27 cellular contexts compared by ENCODE assay signal in genomic region chr17:32709562-32709961, GRCh38.
"Had no signal": no experiment of that assay in that cellular context is flagged by ENCODE, and none has a peak within 500 bp of the region (broad histone marks: within the 10 kb centered on the region; RNA-seq: fewer than 3 reads in every experiment).

No MANE protein-coding gene starts in this region.

- H3K27ac Mint-ChIP-seq: natural killer cell treated with Interleukin-12 subunit alpha and Interleukin-12 subunit beta and Interleukin-15 and Interleukin-18, amount 100 ng/mL, for 72 hours; nephron progenitor cell; stimulated activated effector memory CD8-positive, alpha-beta T cell treated with anti-CD3 and anti-CD28 coated beads, Interleukin-12 subunit alpha, Interleukin-12 subunit beta, amount 100 ng/mL, for 72 hours; stimulated activated naive B cell treated with anti-CD40 and anti-IgM and Interleukin-4, amounts not matched to agents 10 μg/mL and 1 μg/mL and 100 μg/mL, for 72 hours; stimulated activated naive CD8-positive, alpha-beta T cell treated with anti-CD3 and anti-CD28 coated beads, Interleukin-15, Interleukin-2, amounts not matched to agents 100 ng/mL and 50 ng/mL, for 24 hours had no signal

- ATAC-seq: natural killer cell treated with Interleukin-12 subunit alpha and Interleukin-12 subunit beta and Interleukin-15 and Interleukin-18, amount 100 ng/mL, for 72 hours; psoas muscle; right cardiac atrium; right lobe of liver; stimulated activated effector memory CD8-positive, alpha-beta T cell treated with anti-CD3 and anti-CD28 coated beads, Interleukin-12 subunit alpha, Interleukin-12 subunit beta, amount 100 ng/mL, for 72 hours; stimulated activated naive B cell treated with anti-CD40 and anti-IgM and Interleukin-4, amounts not matched to agents 10 μg/mL and 1 μg/mL and 100 μg/mL, for 72 hours had no signal

- H3K36me3 Mint-ChIP-seq: natural killer cell treated with Interleukin-12 subunit alpha and Interleukin-12 subunit beta and Interleukin-15 and Interleukin-18, amount 100 ng/mL, for 72 hours had no signal

- H3K4me1 Mint-ChIP-seq: nephron progenitor cell; neural crest cell; stimulated activated effector memory CD8-positive, alpha-beta T cell treated with anti-CD3 and anti-CD28 coated beads, Interleukin-12 subunit alpha, Interleukin-12 subunit beta, amount 100 ng/mL, for 72 hours; stimulated activated naive B cell treated with anti-CD40 and anti-IgM and Interleukin-4, amounts not matched to agents 10 μg/mL and 1 μg/mL and 100 μg/mL, for 72 hours had no signal

- H3K9me3 Mint-ChIP-seq: natural killer cell treated with Interleukin-12 subunit alpha and Interleukin-12 subunit beta and Interleukin-15 and Interleukin-18, amount 100 ng/mL, for 72 hours; stimulated activated effector memory CD8-positive, alpha-beta T cell treated with anti-CD3 and anti-CD28 coated beads, Interleukin-12 subunit alpha, Interleukin-12 subunit beta, amount 100 ng/mL, for 72 hours; stimulated activated naive B cell treated with anti-CD40 and anti-IgM and Interleukin-4, amounts not matched to agents 10 μg/mL and 1 μg/mL and 100 μg/mL, for 72 hours; stimulated activated naive CD8-positive, alpha-beta T cell treated with anti-CD3 and anti-CD28 coated beads, Interleukin-15, Interleukin-2, amounts not matched to agents 100 ng/mL and 50 ng/mL, for 24 hours had no signal

- H3K4me3 Mint-ChIP-seq: natural killer cell treated with Interleukin-12 subunit alpha and Interleukin-12 subunit beta and Interleukin-15 and Interleukin-18, amount 100 ng/mL, for 72 hours; nephron progenitor cell; neural crest cell; stimulated activated effector memory CD8-positive, alpha-beta T cell treated with anti-CD3 and anti-CD28 coated beads, Interleukin-12 subunit alpha, Interleukin-12 subunit beta, amount 100 ng/mL, for 72 hours; stimulated activated naive B cell treated with anti-CD40 and anti-IgM and Interleukin-4, amounts not matched to agents 10 μg/mL and 1 μg/mL and 100 μg/mL, for 72 hours; stimulated activated naive CD8-positive, alpha-beta T cell treated with anti-CD3 and anti-CD28 coated beads, Interleukin-15, Interleukin-2, amounts not matched to agents 100 ng/mL and 50 ng/mL, for 24 hours had no signal

- H3K27me3 Mint-ChIP-seq: progenitor cell of endocrine pancreas; stimulated activated naive B cell treated with anti-CD40 and anti-IgM and Interleukin-4, amounts not matched to agents 10 μg/mL and 1 μg/mL and 100 μg/mL, for 72 hours; stimulated activated naive CD8-positive, alpha-beta T cell treated with anti-CD3 and anti-CD28 coated beads, Interleukin-15, Interleukin-2, amounts not matched to agents 100 ng/mL and 50 ng/mL, for 24 hours had no signal

- DNase-seq: nephron progenitor cell; nucleus accumbens; posterior cingulate gyrus; psoas muscle; right cardiac atrium; right lobe of liver; sigmoid colon; small intestine; stimulated activated CD4-positive, alpha-beta T cell treated with anti-CD3 and anti-CD28 coated beads, Interleukin-15, amount 100 ng/mL, for 24 hours; stimulated activated CD4-positive, alpha-beta T cell treated with anti-CD3 and anti-CD28 coated beads, Interleukin-2, amount 100 ng/mL, for 24 hours; stimulated activated CD4-positive, alpha-beta T cell treated with anti-CD3 and anti-CD28 coated beads, Interleukin-2, amount 100 ng/mL, for 48 hours; stimulated activated CD4-positive, alpha-beta T cell treated with anti-CD3 and anti-CD28 coated beads, Interleukin-4, amount 100 ng/mL, for 24 hours; stimulated activated naive B cell treated with anti-CD40 and anti-IgM and Interleukin-4, amounts not matched to agents 10 μg/mL and 1 μg/mL and 100 μg/mL, for 72 hours; stimulated activated naive CD4-positive, alpha-beta T cell treated with Interleukin-2 at 50 U/mL for 16 hours; stomach; thyroid gland; trophoblast cell; upper lobe of left lung had no signal

- H3K4me3 ChIP-seq: psoas muscle, right lobe of liver, sigmoid colon, stomach, thoracic aorta, thyroid gland, tibial nerve, upper lobe of left lung, vagina had no signal

- FAIRE-seq: urothelium cell line had no signal
